ENCODE assay signal across 11 cellular contexts in the genomic region with DNA sequence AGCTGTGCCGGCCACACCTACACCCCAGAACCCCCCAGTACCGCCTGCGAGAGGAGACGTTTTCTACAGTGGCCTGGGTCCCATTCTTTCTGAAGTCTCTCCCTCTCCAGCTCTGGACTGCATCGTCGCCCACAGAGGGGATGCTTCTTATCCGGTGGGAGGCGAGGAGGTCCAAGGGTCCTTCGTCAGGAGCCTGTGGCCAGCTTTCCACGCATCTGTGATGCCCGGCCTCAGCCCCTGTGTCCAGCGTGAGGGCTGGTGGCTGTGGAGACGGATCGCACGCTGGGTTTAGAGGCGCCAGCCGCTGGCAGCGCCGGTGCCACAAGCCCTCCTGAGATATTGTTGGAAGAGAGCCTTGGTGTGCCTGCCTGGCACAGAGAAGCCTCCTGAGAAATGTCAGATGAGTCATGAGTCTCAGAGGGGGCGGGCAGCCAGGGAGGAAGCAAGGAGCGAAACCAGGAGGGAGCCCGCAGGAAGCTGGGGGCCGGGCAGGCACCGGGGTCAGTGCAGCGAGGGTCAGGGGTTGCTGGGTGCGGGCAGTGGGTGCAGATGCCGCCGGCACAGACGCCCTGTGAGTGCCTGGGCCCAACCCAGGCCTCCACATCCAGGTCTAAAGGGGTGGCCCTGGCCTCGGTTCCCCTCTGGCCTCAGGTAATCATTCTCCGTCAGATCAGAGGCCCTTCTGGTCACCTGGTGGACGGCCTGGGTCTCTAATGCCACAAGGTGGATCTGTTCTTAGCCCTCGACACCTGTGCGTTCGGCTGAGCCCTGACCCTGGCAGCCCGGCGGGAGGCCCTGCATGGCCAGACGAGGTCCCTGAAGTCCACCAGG.
DNase-seq lines count a peak whose midpoint lies in the region; ATAC-seq, FAIRE-seq and TF ChIP-seq lines count a peak whose summit lies in the region.
"Had no signal": no experiment of that assay in that cellular context is flagged by ENCODE, and none has a peak within 500 bp of the region (broad histone marks: within the 10 kb centered on the region; RNA-seq: fewer than 3 reads in every experiment).

No MANE protein-coding gene starts in this region.

- H4K20me1 ChIP-seq in endothelial cell of umbilical vein (replicated peaks; ENCODE audit: control insufficient read depth, extremely low read depth, insufficient read depth, low read length), result no peaks in the 10 kb centered on the region

- no peak overlapping the region for H2BK15ac ChIP-seq in mesendoderm (replicated peaks; ENCODE audit: low read depth)

- FAIRE-seq in endothelial cell of umbilical vein (lab: Jason Lieb, UNC), result no peak

- no peaks in the 10 kb centered on the region for H3K79me2 ChIP-seq in endothelial cell of umbilical vein (ENCODE audit: control insufficient read depth, insufficient read depth, low read length)
- H3K79me2 ChIP-seq in mesendoderm (ENCODE audit: control insufficient read depth, insufficient read depth, low read length), result no peaks in the 10 kb centered on the region

- H3K4ac ChIP-seq in mesendoderm (ENCODE audit: low read depth, low read length), result no peak overlapping the region

- H3K9me3 ChIP-seq in endothelial cell of umbilical vein (replicated peaks; ENCODE audit: control insufficient read depth, insufficient read depth, low read length), result no peaks in the 10 kb centered on the region
- H3K9me3 ChIP-seq: esophagus squamous epithelium had no signal

- CTCF ChIA-PET in endothelial cell of umbilical vein (lab: Charles Lee), result no interaction called here

- no peak overlapping the region for H3K4me2 ChIP-seq in endothelial cell of umbilical vein (ENCODE audit: insufficient read depth, low read length)
- no peak overlapping the region for H3K4me2 ChIP-seq in mesendoderm (ENCODE audit: low read length)

- no peak overlapping the region for H4K5ac ChIP-seq in mesendoderm (ENCODE audit: low read length)

- H3K4me3 ChIP-seq in endothelial cell of umbilical vein (replicated peaks in 1 of 3; ENCODE audit: insufficient read depth in 1 of 3, low read depth in 1 of 3, low read length in 3 of 3), result no peak overlapping the region
- H3K4me3 ChIP-seq in mesendoderm (ENCODE audit: low read length), result no peak overlapping the region
- H3K4me3 ChIP-seq: skin epidermis had no signal

- no peak overlapping the region for H3K27ac ChIP-seq in endothelial cell of umbilical vein (ENCODE audit: insufficient read depth, low read depth, low read length)
- H3K27ac ChIP-seq in mesendoderm (ENCODE audit: low read depth, low read length), result no peak overlapping the region
- H3K27ac ChIP-seq: esophagus squamous epithelium, skin epidermis had no signal

- H2AK5ac ChIP-seq in mesendoderm (ENCODE audit: low read length), result no peak overlapping the region

- no peak overlapping the region for H2BK5ac ChIP-seq in mesendoderm (ENCODE audit: low read length)

- no peak overlapping the region for H3K18ac ChIP-seq in mesendoderm (ENCODE audit: low read length)

- POLR2A ChIA-PET in endothelial cell of umbilical vein (lab: Charles Lee), result no interaction called here

- TF ChIP-seq POLR2A in endothelial cell of umbilical vein (IDR thresholded peaks at IDR 0.05; ENCODE audit: low read depth, low read length), result no peak

- WGBS in mesendoderm (ENCODE audit: extremely low coverage, insufficient coverage, low lambda C conversion rate), result no CpG with 5 or more reads among the region's 38 CpGs

- no peaks in the 10 kb centered on the region for H3K36me3 ChIP-seq in endothelial cell of umbilical vein (ENCODE audit: control insufficient read depth in 2 of 2, extremely low read depth in 1 of 2, insufficient read depth in 2 of 2, low read length in 2 of 2)
- H3K36me3 ChIP-seq in mesendoderm (ENCODE audit: control insufficient read depth, insufficient read depth, low read length), result no peaks in the 10 kb centered on the region
- H3K36me3 ChIP-seq: esophagus squamous epithelium had no signal

- no TSS peak for BruUV-seq in endothelial cell of umbilical vein (replicated peaks; lab: Mats Ljungman, UMichigan)

- intact Hi-C loops in endothelial cell of umbilical vein (cut with micrococcal nuclease), result no loop called here

- H3K9ac ChIP-seq in endothelial cell of umbilical vein (replicated peaks; ENCODE audit: extremely low read depth, insufficient read depth, low read length) (no peak overlapping the region), mesendoderm (ENCODE audit: low read length) (no peak overlapping the region)

- H4K8ac ChIP-seq in mesendoderm (ENCODE audit: low read depth, low read length), result no peak overlapping the region

- H3K56ac ChIP-seq in mesendoderm (ENCODE audit: low read length), result no peak overlapping the region

- DNase-seq in EH (ENCODE audit: low read depth) (peak; percentile 43), MV-4-11 (lab: John Stamatoyannopoulos, UW) (peak; percentile 23), endothelial cell of umbilical vein (ENCODE audit: low read depth, low spot score) (no peak), renal cortical epithelial cell (ENCODE audit: low read depth) (peak; percentile 41), mesendoderm (no peak), NCI-H2171 (lab: John Stamatoyannopoulos, UW) (no peak), OCI-M2 (lab: John Stamatoyannopoulos, UW; ENCODE audit: unreplicated experiment) (no peak)
- DNase-seq: activated CD4-positive, alpha-beta memory T cell treated with anti-CD3 and anti-CD28 coated beads, Interleukin-2, amount 10 ng/mL, durations not matched to agents 7 days and 5 days; esophagus squamous epithelium had no signal

- no peaks in the 10 kb centered on the region for H3K27me3 ChIP-seq in endothelial cell of umbilical vein (ENCODE audit: control insufficient read depth in 2 of 2, insufficient read depth in 2 of 2, low read length in 2 of 2)
- no peaks in the 10 kb centered on the region for H3K27me3 ChIP-seq in mesendoderm (ENCODE audit: insufficient read depth, low read length, poor library complexity)

- H3K9me1 ChIP-seq in endothelial cell of umbilical vein (replicated peaks; ENCODE audit: control insufficient read depth, extremely low read depth, insufficient read depth, low read length), result no peaks in the 10 kb centered on the region

- no peaks in the 10 kb centered on the region for H3K79me1 ChIP-seq in mesendoderm (ENCODE audit: low read length)

- H3K4me1 ChIP-seq in endothelial cell of umbilical vein (ENCODE audit: control insufficient read depth, extremely low read depth, insufficient read depth, low read length) (no peaks in the 10 kb centered on the region), mesendoderm (ENCODE audit: control insufficient read depth, low read depth, low read length) (no peaks in the 10 kb centered on the region)

- dilution Hi-C loops in endothelial cell of umbilical vein (cut with MboI; ENCODE audit: extremely low pct_ligation_motif_present, low sequenced_read_pairs), result no loop called here

- H2BK120ac ChIP-seq in mesendoderm (ENCODE audit: low read depth, low read length), result no peak overlapping the region

- no peak overlapping the region for H3K23ac ChIP-seq in mesendoderm (ENCODE audit: low read length)

- no peak for ATAC-seq in GM21360 (IDR thresholded peaks at IDR 0.05; ENCODE audit: unreplicated experiment)

- no peak for TF ChIP-seq CTCF in endothelial cell of umbilical vein (IDR thresholded peaks at IDR 0.05; ENCODE audit: extremely low read depth in 1 of 2, insufficient read depth in 1 of 2, low read depth in 1 of 2, low read length in 2 of 2)

- no peak overlapping the region for H2AFZ ChIP-seq in endothelial cell of umbilical vein (ENCODE audit: low read depth, low read length)

TF ChIP-seq in endothelial cell of umbilical vein, 7 proteins besides CTCF, POLR2A, EP300 and RAD21:
- peak; percentile 14 for TF ChIP-seq FOS (IDR thresholded peaks at IDR 0.05; ENCODE audit: borderline replicate concordance, insufficient read depth, low read length)
- no peak for TF ChIP-seq MAX (IDR thresholded peaks at IDR 0.05; ENCODE audit: insufficient read depth, insufficient read length)
- no peak for TF ChIP-seq JUN (IDR thresholded peaks at IDR 0.05; ENCODE audit: borderline replicate concordance, insufficient read depth, insufficient read length, low read depth)
- TF ChIP-seq GATA2 (IDR thresholded peaks at IDR 0.05; ENCODE audit: insufficient read depth, insufficient read length, low read depth, low read length), result no peak
- no peak for TF ChIP-seq EZH2 (IDR thresholded peaks at IDR 0.05; ENCODE audit: borderline replicate concordance, low read depth, low read length, severe bottlenecking)

Comparison
In these comparisons a context has a peak if more than half of its experiments do, and no peak if none do; other contexts are left out.
1. DNase-seq: peak in EH (single experiment), MV-4-11 (single experiment) and renal cortical epithelial cell (single experiment); none in endothelial cell of umbilical vein (single experiment), mesendoderm (single experiment), NCI-H2171 (single experiment) and OCI-M2 (single experiment).